ENCODE assay signal across 9 cellular contexts in genomic region chr18:55546873-55547704, GRCh38. TPM values are rescaled to one million over a fixed set of nuclear protein-coding genes. Genes with fewer than 3 reads are reported as not detected.
A peak's percentile ranks its signal among the peaks of the same experiment; 100 is the strongest.
DNase-seq lines count a peak whose midpoint lies in the region; ATAC-seq and TF ChIP-seq lines count a peak whose summit lies in the region.
"Had no signal": no experiment of that assay in that cellular context is flagged by ENCODE, and none has a peak within 500 bp of the region (broad histone marks: within the 10 kb centered on the region; RNA-seq: fewer than 3 reads in every experiment).

No MANE protein-coding gene starts in this region.

- H3F3A ChIP-seq in SK-N-SH (replicated peaks; ENCODE audit: insufficient read depth), result peaks cover 4% of the 10 kb centered on the region

- TF ChIP-seq EP300 in SK-N-SH (IDR thresholded peaks at IDR 0.05; ENCODE audit: borderline replicate concordance in 1 of 2, low read depth in 1 of 2, low read length in 1 of 2), result no peak

- H3K36me3 Mint-ChIP-seq in activated CD4-positive, alpha-beta T cell treated with anti-CD3 and anti-CD28 coated beads for 36 hours (ENCODE audit: low read depth), result no peaks in the 10 kb centered on the region

- TF ChIP-seq CTCF in SK-N-SH (IDR thresholded peaks at IDR 0.05) (no peak), retinal pigment epithelial cell (conservative IDR thresholded peaks at IDR 0.05; ENCODE audit: low read depth, low read length) (no peak)

- H3K27me3 ChIP-seq in SK-N-SH (ENCODE audit: insufficient read depth), result no peaks in the 10 kb centered on the region

- H4K20me1 ChIP-seq in SK-N-SH (ENCODE audit: insufficient read depth), result no peaks in the 10 kb centered on the region

- no peak overlapping the region for H3K4me3 Mint-ChIP-seq in activated CD4-positive, alpha-beta T cell treated with anti-CD3 and anti-CD28 coated beads for 36 hours
- H3K4me3 Mint-ChIP-seq: stimulated activated naive CD8-positive, alpha-beta T cell treated with anti-CD3 and anti-CD28 coated beads, Interleukin-15, Interleukin-2, amounts not matched to agents 100 ng/mL and 50 ng/mL, for 24 hours had no signal

- WGBS in SK-N-SH (ENCODE audit: low lambda C conversion rate), result 43% methylated on average over 5 of the region's 5 CpGs

- no peaks in the 10 kb centered on the region for H3K9me3 Mint-ChIP-seq in activated CD4-positive, alpha-beta T cell treated with anti-CD3 and anti-CD28 coated beads for 36 hours (ENCODE audit: low read depth)
- H3K9me3 Mint-ChIP-seq: stimulated activated naive CD8-positive, alpha-beta T cell treated with anti-CD3 and anti-CD28 coated beads, Interleukin-15, Interleukin-2, amounts not matched to agents 100 ng/mL and 50 ng/mL, for 24 hours had no signal

- H3K27ac Mint-ChIP-seq in activated CD4-positive, alpha-beta T cell treated with anti-CD3 and anti-CD28 coated beads for 36 hours, result no peak overlapping the region
- H3K27ac Mint-ChIP-seq: stimulated activated naive CD8-positive, alpha-beta T cell treated with anti-CD3 and anti-CD28 coated beads, Interleukin-15, Interleukin-2, amounts not matched to agents 100 ng/mL and 50 ng/mL, for 24 hours had no signal

- ATAC-seq in HG03442 (IDR thresholded peaks at IDR 0.05; ENCODE audit: unreplicated experiment), result no peak
- no peak for ATAC-seq in activated CD4-positive, alpha-beta T cell treated with anti-CD3 and anti-CD28 coated beads for 36 hours
- ATAC-seq in HG03521 (IDR thresholded peaks at IDR 0.05; ENCODE audit: unreplicated experiment), result no peak

- peak overlapping the region; percentile 74 for H3K4me2 ChIP-seq in SK-N-SH

- POLR2A ChIA-PET in SK-N-SH (lab: Yijun Ruan, JAX), result interaction anchor here (0.7 kb wide), 1 partner anchor 130 kb away, joined by 3 read pairs; no protein-coding TSS in a partner anchor
- POLR2A ChIA-PET in activated CD4-positive, alpha-beta T cell treated with anti-CD3 and anti-CD28 coated beads for 36 hours (lab: Charles Lee), result no interaction called here

- peaks cover 78% of the 10 kb centered on the region for H3K79me2 ChIP-seq in SK-N-SH (ENCODE audit: insufficient read depth)

- no peak overlapping the region for H2AFZ ChIP-seq in SK-N-SH (ENCODE audit: low read depth)

- H3K9me3 ChIP-seq in SK-N-SH, result no peaks in the 10 kb centered on the region

- H3K9ac ChIP-seq in SK-N-SH, result peak overlapping the region; percentile 51; the same call in 1 of the 2 replicates

- no peaks in the 10 kb centered on the region for H3K4me1 Mint-ChIP-seq in activated CD4-positive, alpha-beta T cell treated with anti-CD3 and anti-CD28 coated beads for 36 hours

- peaks cover 3 to 8% of the 10 kb centered on the region in 2 experiments for H3K36me3 ChIP-seq in SK-N-SH (replicated peaks in 1 of 2; ENCODE audit: control insufficient read depth in 1 of 2, insufficient read depth in 2 of 2, low read length in 1 of 2)

- H3K27ac ChIP-seq in SK-N-SH (ENCODE audit: low read depth in 2 of 2, low read length in 1 of 2), result peak overlapping the region; percentile 36 to 51

- H3K9me2 ChIP-seq in SK-N-SH, result no peaks in the 10 kb centered on the region

- intact Hi-C loops in activated CD4-positive, alpha-beta T cell treated with anti-CD3 and anti-CD28 coated beads for 36 hours (cut with DNase I, micrococcal nuclease), result no loop called here

- TF ChIP-seq RAD21 in SK-N-SH (IDR thresholded peaks at IDR 0.05; ENCODE audit: low read length), result no peak

- CTCF ChIA-PET in SK-N-SH (lab: Yijun Ruan, JAX), result interaction anchor here (0.5 to 0.7 kb wide), 2 partner anchors 23 to 624 kb away, joined by 3 read pairs; no protein-coding TSS in a partner anchor
- CTCF ChIA-PET in activated CD4-positive, alpha-beta T cell treated with anti-CD3 and anti-CD28 coated beads for 36 hours (lab: Charles Lee), result no interaction called here

- peak; percentile 25 for DNase-seq in GM04504 (ENCODE audit: low read depth)
- DNase-seq in SK-N-SH, result no peak
- DNase-seq in glomerular visceral epithelial cell (ENCODE audit: extremely low spot score), result peak; percentile 52
- peak; percentile 15 for DNase-seq in retinal pigment epithelial cell (ENCODE audit: low read depth)
- DNase-seq in activated CD4-positive, alpha-beta T cell treated with anti-CD3 and anti-CD28 coated beads for 4 hours, result no peak
- no peak for DNase-seq in activated CD4-positive, alpha-beta T cell treated with anti-CD3 and anti-CD28 coated beads for 36 hours

- peaks cover 5 to 24% of the 10 kb centered on the region in 2 experiments; a peak in 3 of 4 replicates for H3K4me1 ChIP-seq in SK-N-SH (ENCODE audit: control insufficient read depth in 1 of 2, insufficient read depth in 2 of 2, low read depth in 1 of 2, low read length in 1 of 2)

- H3K4me3 ChIP-seq in SK-N-SH (ENCODE audit: low read depth in 2 of 2, low read length in 1 of 2) (peak overlapping the region; percentile 30 to 53; a peak in 3 of 4 replicates), retinal pigment epithelial cell (ENCODE audit: low read length) (no peak overlapping the region)

- no peaks in the 10 kb centered on the region for H3K27me3 Mint-ChIP-seq in activated CD4-positive, alpha-beta T cell treated with anti-CD3 and anti-CD28 coated beads for 36 hours
- H3K27me3 Mint-ChIP-seq: stimulated activated naive CD8-positive, alpha-beta T cell treated with anti-CD3 and anti-CD28 coated beads, Interleukin-15, Interleukin-2, amounts not matched to agents 100 ng/mL and 50 ng/mL, for 24 hours had no signal

TF ChIP-seq in SK-N-SH, 30 proteins besides CTCF, POLR2A, EP300 and RAD21:
- TF ChIP-seq, protein P1, sequence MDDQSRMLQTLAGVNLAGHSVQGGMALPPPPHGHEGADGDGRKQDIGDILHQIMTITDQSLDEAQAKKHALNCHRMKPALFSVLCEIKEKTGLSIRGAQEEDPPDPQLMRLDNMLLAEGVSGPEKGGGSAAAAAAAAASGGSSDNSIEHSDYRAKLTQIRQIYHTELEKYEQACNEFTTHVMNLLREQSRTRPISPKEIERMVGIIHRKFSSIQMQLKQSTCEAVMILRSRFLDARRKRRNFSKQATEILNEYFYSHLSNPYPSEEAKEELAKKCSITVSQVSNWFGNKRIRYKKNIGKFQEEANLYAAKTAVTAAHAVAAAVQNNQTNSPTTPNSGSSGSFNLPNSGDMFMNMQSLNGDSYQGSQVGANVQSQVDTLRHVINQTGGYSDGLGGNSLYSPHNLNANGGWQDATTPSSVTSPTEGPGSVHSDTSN (IDR thresholded peaks at IDR 0.05), result no peak
- no peak for TF ChIP-seq GABPA (IDR thresholded peaks at IDR 0.05; ENCODE audit: low read depth)
- TF ChIP-seq TEAD4 (IDR thresholded peaks at IDR 0.05; ENCODE audit: borderline replicate concordance, insufficient read depth), result no peak
- TF ChIP-seq, protein P2, sequence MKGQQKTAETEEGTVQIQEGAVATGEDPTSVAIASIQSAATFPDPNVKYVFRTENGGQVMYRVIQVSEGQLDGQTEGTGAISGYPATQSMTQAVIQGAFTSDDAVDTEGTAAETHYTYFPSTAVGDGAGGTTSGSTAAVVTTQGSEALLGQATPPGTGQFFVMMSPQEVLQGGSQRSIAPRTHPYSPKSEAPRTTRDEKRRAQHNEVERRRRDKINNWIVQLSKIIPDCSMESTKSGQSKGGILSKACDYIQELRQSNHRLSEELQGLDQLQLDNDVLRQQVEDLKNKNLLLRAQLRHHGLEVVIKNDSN (IDR thresholded peaks at IDR 0.05; ENCODE audit: borderline replicate concordance, low read depth), result no peak
- no peak for TF ChIP-seq RXRA (IDR thresholded peaks at IDR 0.05; ENCODE audit: borderline replicate concordance, low read depth)
- no peak for TF ChIP-seq RFX5 (IDR thresholded peaks at IDR 0.05; ENCODE audit: low read length)
- no peak for TF ChIP-seq FOXM1 (IDR thresholded peaks at IDR 0.05; ENCODE audit: low read depth)
- TF ChIP-seq TCF12 (IDR thresholded peaks at IDR 0.05), result peak; percentile 17; the same call in 1 of the 2 replicates
- peak; percentile 18; the same call in 1 of the 2 replicates for TF ChIP-seq FOSL2 (IDR thresholded peaks at IDR 0.05; ENCODE audit: borderline replicate concordance, low read depth)
- TF ChIP-seq, protein P3, sequence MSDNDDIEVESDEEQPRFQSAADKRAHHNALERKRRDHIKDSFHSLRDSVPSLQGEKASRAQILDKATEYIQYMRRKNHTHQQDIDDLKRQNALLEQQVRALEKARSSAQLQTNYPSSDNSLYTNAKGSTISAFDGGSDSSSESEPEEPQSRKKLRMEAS (IDR thresholded peaks at IDR 0.05; ENCODE audit: low read depth), result peak; percentile 12; the same call in 1 of the 2 replicates
- no peak for TF ChIP-seq TAF1 (IDR thresholded peaks at IDR 0.05; ENCODE audit: borderline replicate concordance, low read depth, low read length)

RNA-seq across cellular contexts. Expression of gene TCF4, which starts 40.9 kb away (rescaled TPM):
- 39.1 and 45.8 TPM in 2 replicates for polyA plus RNA-seq in SK-N-SH (2012; rRNA removed)
- polyA plus RNA-seq in SK-N-SH (2012; cell fraction: cytosol; rRNA removed), result 30.3 and 43.7 TPM in 2 replicates
- polyA plus RNA-seq in SK-N-SH (2012; cell fraction: nucleus; rRNA removed), result 43.4 and 51.6 TPM in 2 replicates
- total RNA-seq in activated CD4-positive, alpha-beta T cell treated with anti-CD3 and anti-CD28 coated beads for 36 hours, result 1 to 10 TPM in 1 of 2 experiments, under 1 TPM in 1; 0.69 to 1.9 TPM

Comparison
In these comparisons a context has a peak if more than half of its experiments do, and no peak if none do; other contexts are left out.
1. DNase-seq: peak in GM04504 (single experiment), glomerular visceral epithelial cell (single experiment) and retinal pigment epithelial cell (single experiment); none in SK-N-SH (single experiment), activated CD4-positive, alpha-beta T cell treated with anti-CD3 and anti-CD28 coated beads for 4 hours (0 of 2) and activated CD4-positive, alpha-beta T cell treated with anti-CD3 and anti-CD28 coated beads for 36 hours (single experiment).